Comparison of ENCODE assay signal across 1 cellular context in the genomic region with DNA sequence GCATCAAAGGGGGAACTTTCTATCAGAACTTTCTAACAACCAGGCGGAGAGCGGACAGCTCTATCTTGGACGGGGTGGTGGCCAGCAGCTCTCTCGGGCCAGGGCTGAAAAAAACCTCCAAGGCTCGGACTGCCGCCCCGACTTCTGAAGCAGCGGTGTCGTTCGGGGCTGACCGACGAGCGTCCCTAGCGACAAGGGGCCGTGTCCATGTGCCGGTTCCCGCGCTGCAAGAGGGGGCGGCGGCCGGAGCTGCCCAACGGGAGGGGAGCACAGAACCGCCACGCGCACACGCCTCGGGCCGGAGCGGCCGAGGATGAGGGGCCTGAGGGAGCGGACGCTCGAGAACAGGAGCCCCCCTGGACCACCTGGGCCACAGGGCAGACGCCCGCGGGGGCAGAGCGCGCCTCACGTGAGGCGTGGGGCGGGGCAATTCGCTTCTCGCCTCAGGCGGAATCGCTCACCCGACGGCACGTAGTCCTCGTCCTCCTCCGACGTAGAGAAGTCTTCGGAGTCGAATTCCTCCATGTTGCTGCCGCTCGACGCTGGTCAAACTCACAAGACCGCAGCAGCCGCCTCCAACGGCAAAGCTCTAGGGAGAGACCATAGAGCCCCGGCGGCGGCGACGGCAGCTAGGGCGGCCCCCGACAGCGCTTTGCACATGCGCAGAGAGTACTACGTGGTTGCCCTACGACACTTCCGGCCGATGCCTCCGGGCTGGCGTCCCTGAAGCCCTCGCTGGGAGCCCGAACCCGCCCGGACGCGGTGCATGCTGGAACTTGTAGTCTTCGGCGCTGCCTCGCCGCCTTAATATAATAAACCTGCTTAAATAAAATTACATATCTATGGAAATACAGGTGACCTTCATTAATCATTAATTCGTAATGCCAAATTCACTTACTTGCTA.
TF ChIP-seq lines count a peak whose summit lies in the region.

A gene (minus strand): TSS at position 676 of the 904 bp plus-strand sequence. CDS start 151 bp downstream, at position 525.

TF ChIP-seq in HepG2, 621 proteins besides CTCF, POLR2A, EP300 and RAD21 (continued from another document):
- peak; percentile 51; the same call in 1 of the 2 replicates for TF ChIP-seq NKX3-1 (CRISPR knock-in tag; IDR thresholded peaks at IDR 0.05)
- no peak for TF ChIP-seq ATF7 (IDR thresholded peaks at IDR 0.05)
- TF ChIP-seq ATF7 (CRISPR knock-in tag; IDR thresholded peaks at IDR 0.05) = peak; percentile 70
- peak; percentile 91 for TF ChIP-seq TEAD2 (CRISPR knock-in tag; IDR thresholded peaks at IDR 0.05)
- peak; percentile 82 for TF ChIP-seq DMAP1 (CRISPR knock-in tag; IDR thresholded peaks at IDR 0.05)
- TF ChIP-seq ZNF382 (CRISPR knock-in tag; IDR thresholded peaks at IDR 0.05; ENCODE audit: borderline replicate concordance) = no peak
- TF ChIP-seq, protein P1, sequence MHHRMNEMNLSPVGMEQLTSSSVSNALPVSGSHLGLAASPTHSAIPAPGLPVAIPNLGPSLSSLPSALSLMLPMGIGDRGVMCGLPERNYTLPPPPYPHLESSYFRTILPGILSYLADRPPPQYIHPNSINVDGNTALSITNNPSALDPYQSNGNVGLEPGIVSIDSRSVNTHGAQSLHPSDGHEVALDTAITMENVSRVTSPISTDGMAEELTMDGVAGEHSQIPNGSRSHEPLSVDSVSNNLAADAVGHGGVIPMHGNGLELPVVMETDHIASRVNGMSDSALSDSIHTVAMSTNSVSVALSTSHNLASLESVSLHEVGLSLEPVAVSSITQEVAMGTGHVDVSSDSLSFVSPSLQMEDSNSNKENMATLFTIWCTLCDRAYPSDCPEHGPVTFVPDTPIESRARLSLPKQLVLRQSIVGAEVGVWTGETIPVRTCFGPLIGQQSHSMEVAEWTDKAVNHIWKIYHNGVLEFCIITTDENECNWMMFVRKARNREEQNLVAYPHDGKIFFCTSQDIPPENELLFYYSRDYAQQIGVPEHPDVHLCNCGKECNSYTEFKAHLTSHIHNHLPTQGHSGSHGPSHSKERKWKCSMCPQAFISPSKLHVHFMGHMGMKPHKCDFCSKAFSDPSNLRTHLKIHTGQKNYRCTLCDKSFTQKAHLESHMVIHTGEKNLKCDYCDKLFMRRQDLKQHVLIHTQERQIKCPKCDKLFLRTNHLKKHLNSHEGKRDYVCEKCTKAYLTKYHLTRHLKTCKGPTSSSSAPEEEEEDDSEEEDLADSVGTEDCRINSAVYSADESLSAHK (CRISPR knock-in tag; IDR thresholded peaks at IDR 0.05; ENCODE audit: borderline replicate concordance) = peak; percentile 42; the same call in 1 of the 2 replicates
- peak; percentile 98; the same call in 1 of the 2 replicates for TF ChIP-seq THYN1 (CRISPR knock-in tag; IDR thresholded peaks at IDR 0.05; ENCODE audit: borderline replicate concordance, low read depth)
- TF ChIP-seq ZBTB38 (CRISPR knock-in tag; IDR thresholded peaks at IDR 0.05) = peak; percentile 95
- TF ChIP-seq, protein P2, sequence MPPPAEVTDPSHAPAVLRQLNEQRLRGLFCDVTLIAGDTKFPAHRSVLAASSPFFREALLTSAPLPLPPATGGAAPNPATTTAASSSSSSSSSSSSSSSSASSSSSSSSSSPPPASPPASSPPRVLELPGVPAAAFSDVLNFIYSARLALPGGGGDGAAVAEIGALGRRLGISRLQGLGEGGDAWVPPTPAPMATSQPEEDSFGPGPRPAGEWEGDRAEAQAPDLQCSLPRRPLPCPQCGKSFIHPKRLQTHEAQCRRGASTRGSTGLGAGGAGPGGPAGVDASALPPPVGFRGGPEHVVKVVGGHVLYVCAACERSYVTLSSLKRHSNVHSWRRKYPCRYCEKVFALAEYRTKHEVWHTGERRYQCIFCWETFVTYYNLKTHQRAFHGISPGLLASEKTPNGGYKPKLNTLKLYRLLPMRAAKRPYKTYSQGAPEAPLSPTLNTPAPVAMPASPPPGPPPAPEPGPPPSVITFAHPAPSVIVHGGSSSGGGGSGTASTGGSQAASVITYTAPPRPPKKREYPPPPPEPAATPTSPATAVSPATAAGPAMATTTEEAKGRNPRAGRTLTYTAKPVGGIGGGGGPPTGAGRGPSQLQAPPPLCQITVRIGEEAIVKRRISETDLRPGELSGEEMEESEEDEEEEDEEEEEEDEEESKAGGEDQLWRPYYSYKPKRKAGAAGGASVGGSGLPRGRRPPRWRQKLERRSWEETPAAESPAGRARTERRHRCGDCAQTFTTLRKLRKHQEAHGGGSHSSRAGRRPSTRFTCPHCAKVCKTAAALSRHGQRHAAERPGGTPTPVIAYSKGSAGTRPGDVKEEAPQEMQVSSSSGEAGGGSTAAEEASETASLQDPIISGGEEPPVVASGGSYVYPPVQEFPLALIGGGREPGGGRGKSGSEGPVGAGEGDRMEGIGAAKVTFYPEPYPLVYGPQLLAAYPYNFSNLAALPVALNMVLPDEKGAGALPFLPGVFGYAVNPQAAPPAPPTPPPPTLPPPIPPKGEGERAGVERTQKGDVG (CRISPR knock-in tag; IDR thresholded peaks at IDR 0.05; ENCODE audit: borderline replicate concordance) = peak; percentile 70; the same call in 1 of the 2 replicates
